Comparison of ENCODE assay signal across 8 cellular contexts in the genomic region with DNA sequence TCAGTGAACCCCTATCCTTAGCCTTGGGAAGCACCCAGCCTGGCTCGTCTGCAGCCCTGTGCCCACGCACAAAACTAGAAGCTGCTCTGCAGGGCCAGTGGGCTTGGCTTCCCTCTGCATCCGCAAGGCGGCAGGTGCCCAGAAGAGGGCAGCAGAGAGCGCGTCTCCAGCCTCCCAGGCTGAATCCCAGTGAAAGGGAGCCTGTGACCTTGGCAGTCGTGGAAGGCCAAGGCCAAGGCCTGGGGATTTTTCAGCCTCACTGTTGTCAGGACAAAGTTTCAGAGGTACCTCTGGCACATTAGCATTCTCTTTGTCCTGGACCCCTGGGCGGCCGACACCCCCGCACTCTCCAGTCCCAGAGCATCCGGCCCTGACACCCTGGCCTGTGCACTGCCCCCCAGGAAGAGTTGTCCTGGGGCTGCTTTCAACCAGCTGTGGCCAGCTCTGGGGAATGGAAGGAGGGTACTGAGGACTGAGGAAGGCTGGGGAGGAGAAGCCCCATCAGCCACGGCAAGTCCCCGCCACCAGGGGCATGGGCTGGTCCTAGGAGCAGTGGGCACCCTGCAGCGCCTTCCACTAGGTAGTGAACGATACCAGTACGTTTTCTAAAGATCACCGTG.
DNase-seq lines count a peak whose midpoint lies in the region; ATAC-seq and TF ChIP-seq lines count a peak whose summit lies in the region.

No MANE protein-coding gene starts in this region.

- TF ChIP-seq POLR2A in right lobe of liver (IDR thresholded peaks at IDR 0.05) = no peak

- H3K4me1 ChIP-seq in colonic mucosa (no peaks in the 10 kb centered on the region), right lobe of liver (peaks cover 0 to 4% (median 0%) of the 10 kb centered on the region in 4 donors)

- H3K36me3 Mint-ChIP-seq in HFFc6 (ENCODE audit: low read depth) = peaks cover 3% of the 10 kb centered on the region; the same call in 1 of the 2 replicates

- H3K27ac Mint-ChIP-seq in HFFc6 = peak overlapping the region; percentile 75

- no peak overlapping the region for H3K4me3 ChIP-seq in colonic mucosa
- no peak overlapping the region for H3K4me3 ChIP-seq in right lobe of liver

- H3K9me3 ChIP-seq in colonic mucosa = no peaks in the 10 kb centered on the region
- no peaks in the 10 kb centered on the region for H3K9me3 ChIP-seq in right lobe of liver

- intact Hi-C loops in colonic mucosa (cut with DNase I) = loop anchor here (5.0 kb wide), 2 partner anchors 120 to 175 kb away; no protein-coding TSS in a partner anchor
- intact Hi-C loops in right lobe of liver (cut with DNase I) = loop anchor here (5.0 kb wide), 1 partner anchor 125 kb away; no protein-coding TSS in a partner anchor

- H3K27ac ChIP-seq in colonic mucosa (peak overlapping the region; percentile 45), right lobe of liver (no peak overlapping the region)

- H3K9ac ChIP-seq in colonic mucosa (ENCODE audit: low read depth in 2 of 2, low read length in 2 of 2) = peak overlapping the region; percentile 25 to 54

- no peaks in the 10 kb centered on the region for H3K9me3 Mint-ChIP-seq in HFFc6

- H3K4me3 Mint-ChIP-seq in HFFc6 = no peak overlapping the region

- H3K4me1 Mint-ChIP-seq in HFFc6 (ENCODE audit: low read depth) = peaks cover 70% of the 10 kb centered on the region

- WGBS in right lobe of liver (ENCODE audit: insufficient coverage, low coverage, low lambda C conversion rate, missing lambda C conversion rate) = 5% methylated on average over 4 of the region's 17 CpGs

- H3K27me3 Mint-ChIP-seq in HFFc6 (ENCODE audit: insufficient read depth) = peaks cover 4% of the 10 kb centered on the region

- H3K36me3 ChIP-seq in colonic mucosa (no peaks in the 10 kb centered on the region), right lobe of liver (no peaks in the 10 kb centered on the region)

- DNase-seq in GM10266 (ENCODE audit: extremely low spot score) (peak; percentile 67), HFFc6 (peak; percentile 68), NCI-H2196 treated with DMSO at 0.1 percent for 48 hours (lab: John Stamatoyannopoulos, UW; ENCODE audit: unreplicated experiment) (peak; percentile 38), colonic mucosa (peak; percentile 89), right lobe of liver (peak; percentile 81 to 83 (median 82))
- peak; percentile 71 for DNase-seq in activated CD4-positive, alpha-beta T cell treated with anti-CD3 and anti-CD28 coated beads, Interleukin-2, amount 50 U/mL, for 1 hour
- DNase-seq in stimulated activated CD4-positive, alpha-beta T cell treated with anti-CD3 and anti-CD28 coated beads, Interleukin-4, amount 100 ng/mL, for 4 hours = peak; percentile 57 to 72

- TF ChIP-seq CTCF in GM10266 (IDR thresholded peaks at IDR 0.05; ENCODE audit: control insufficient read depth, insufficient read depth, low read depth, missing control alignments) (peak; percentile 96), HFFc6 (IDR thresholded peaks at IDR 0.05) (peak; percentile 95), colonic mucosa (IDR thresholded peaks at IDR 0.05) (peak; percentile 91), right lobe of liver (IDR thresholded peaks at IDR 0.05) (peak; percentile 88 to 94 (median 91))

- H3K27me3 ChIP-seq in colonic mucosa (no peaks in the 10 kb centered on the region), right lobe of liver (no peaks in the 10 kb centered on the region)

- ATAC-seq in right lobe of liver = peak; percentile 93 to 99 (median 96)
- no peak for ATAC-seq in GM21367 (IDR thresholded peaks at IDR 0.05; ENCODE audit: unreplicated experiment)

Comparison
In these comparisons a context has a peak if more than half of its experiments do, and no peak if none do; other contexts are left out.
1. DNase-seq: peak in every context shown above with its lines; median percentile 89 in colonic mucosa; 82 in right lobe of liver; 71 in activated CD4-positive, alpha-beta T cell treated with anti-CD3 and anti-CD28 coated beads, Interleukin-2, amount 50 U/mL, for 1 hour; 68 in HFFc6; 67 in GM10266; 64 in stimulated activated CD4-positive, alpha-beta T cell treated with anti-CD3 and anti-CD28 coated beads, Interleukin-4, amount 100 ng/mL, for 4 hours; 38 in NCI-H2196 treated with DMSO at 0.1 percent for 48 hours.